1 cellular context compared by ENCODE assay signal in genomic region chr15:66655997-66656396, GRCh38.
TF ChIP-seq lines count a peak whose summit lies in the region.

No MANE protein-coding gene starts in this region.

TF ChIP-seq in HEK293, 187 proteins besides CTCF, POLR2A, EP300 and RAD21 (continued from another document):
- no peak for TF ChIP-seq ZNF449 (tag by site-specific recombination; IDR thresholded peaks at IDR 0.05)
- no peak for TF ChIP-seq ZNF354C (tag by site-specific recombination; IDR thresholded peaks at IDR 0.05; ENCODE audit: borderline replicate concordance, low read depth)
